Comparison of ENCODE assay signal across 8 cellular contexts in the genomic region with DNA sequence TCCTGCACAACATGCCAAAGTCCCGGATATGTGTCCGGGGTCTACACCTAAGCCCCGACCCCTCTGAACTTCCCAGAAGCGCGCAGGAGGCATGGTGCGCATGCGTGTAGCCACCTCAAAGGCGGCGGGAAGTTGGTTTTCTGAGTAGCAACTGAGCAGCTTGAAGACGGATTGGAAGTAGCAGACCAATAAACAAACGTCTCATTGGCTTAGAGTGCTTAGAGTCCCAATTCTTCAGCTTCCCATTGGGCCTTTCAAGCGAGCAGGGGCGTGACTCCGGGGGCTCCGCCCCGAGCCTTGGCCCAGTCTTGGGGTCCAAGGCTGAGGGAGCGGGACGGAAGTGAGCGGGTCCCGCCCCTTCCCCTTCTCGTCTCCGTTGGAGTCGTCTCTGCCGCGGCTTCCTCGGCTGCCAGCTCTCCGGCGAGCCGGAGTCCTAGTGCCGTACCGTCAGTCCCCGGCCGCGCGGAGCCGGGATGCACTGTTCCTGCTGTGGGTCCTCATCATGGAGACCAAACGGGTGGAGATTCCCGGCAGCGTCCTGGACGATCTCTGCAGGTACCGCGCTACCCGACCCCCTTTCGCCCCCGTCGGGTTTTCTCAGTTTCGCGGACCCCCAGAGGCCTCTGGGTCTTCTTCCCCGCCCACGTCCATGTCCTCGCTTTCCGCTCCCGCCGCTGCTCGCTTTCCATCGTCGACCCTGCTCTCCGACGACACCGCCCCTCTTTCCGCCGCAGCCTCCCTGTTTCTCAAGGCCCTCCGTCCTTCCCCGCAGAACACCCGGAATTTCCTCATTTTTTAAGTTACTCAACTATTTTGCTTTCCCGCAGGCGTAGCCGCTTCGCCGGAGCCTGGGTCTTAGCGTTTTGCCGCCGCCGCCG. TPM values are rescaled to one million over a fixed set of nuclear protein-coding genes. Genes with fewer than 3 reads are reported as not detected.
DNase-seq lines count a peak whose midpoint lies in the region; TF ChIP-seq lines count a peak whose summit lies in the region.

A gene (plus strand): TSS at position 367 of the 878 bp plus-strand sequence. CDS start 136 bp downstream, at position 503.

- intact Hi-C loops in activated naive CD4-positive, alpha-beta T cell treated with anti-CD3 and anti-CD28 coated beads for 36 hours (cut with micrococcal nuclease) = loop anchor here (1.0 to 10.0 kb wide), 11 partner anchors 12 to 1742 kb away; a partner anchor contains a TSS

- peak within 1 kb of the TSS; percentile 96 for H3K27ac ChIP-seq in subcutaneous abdominal adipose tissue (ENCODE audit: low read depth, low read length)

- H3K36me3 ChIP-seq in neuron (ENCODE audit: insufficient read depth, low read length) = peaks cover 3% of the 10 kb centered on the region
- peaks cover 0 to 3% (median 0%) of the 10 kb centered on the region in 5 donors for H3K36me3 ChIP-seq in subcutaneous abdominal adipose tissue (ENCODE audit: control insufficient read depth in 5 of 5, insufficient read depth in 5 of 5, low read length in 5 of 5)

- H3K27ac Mint-ChIP-seq in activated naive CD4-positive, alpha-beta T cell treated with anti-CD3 and anti-CD28 coated beads for 36 hours = peak within 1 kb of the TSS; percentile 95

- peak within 1 kb of the TSS; percentile 73 to 97 (median 95) for H3K9ac ChIP-seq in subcutaneous abdominal adipose tissue (ENCODE audit: low read length in 5 of 5)

- CTCF ChIA-PET in activated naive CD4-positive, alpha-beta T cell treated with anti-CD3 and anti-CD28 coated beads for 36 hours (lab: Charles Lee) = interaction anchor here (0.9 to 2.3 kb wide), 4 partner anchors 9 to 114 kb away, joined by 4 to 9 read pairs (median 4); no protein-coding TSS in a partner anchor

- H3K36me3 Mint-ChIP-seq in activated naive CD4-positive, alpha-beta T cell treated with anti-CD3 and anti-CD28 coated beads for 36 hours (ENCODE audit: low read depth) = peaks cover 7% of the 10 kb centered on the region

- peak; percentile 98 for DNase-seq in GM03348 (ENCODE audit: low spot score)
- peak; percentile 99 for DNase-seq in HFF-Myc (ENCODE audit: extremely low read depth, low read depth)
- DNase-seq in NAMALWA (ENCODE audit: low spot score) = peak; percentile 99
- peak; percentile 100 for DNase-seq in SK-N-DZ (ENCODE audit: low spot score)
- peak; percentile 96 for DNase-seq in activated naive CD4-positive, alpha-beta T cell treated with anti-CD3 and anti-CD28 coated beads for 36 hours
- DNase-seq in foreskin melanocyte = peak; percentile 99

- H2AFZ ChIP-seq in neuron (ENCODE audit: low read depth, low read length) = peak within 1 kb of the TSS; percentile 52

- H3K4me1 ChIP-seq in neuron (ENCODE audit: insufficient read depth, low read length) (peaks cover 20% of the 10 kb centered on the region), subcutaneous abdominal adipose tissue (ENCODE audit: control insufficient read depth in 5 of 5, insufficient read depth in 5 of 5, low read length in 5 of 5) (peaks cover 2 to 30% (median 26%) of the 10 kb centered on the region in 5 donors)

- peaks cover 38% of the 10 kb centered on the region for H3K4me1 Mint-ChIP-seq in activated naive CD4-positive, alpha-beta T cell treated with anti-CD3 and anti-CD28 coated beads for 36 hours (ENCODE audit: low read depth)

- peak within 1 kb of the TSS; percentile 96 for H3K4me3 Mint-ChIP-seq in activated naive CD4-positive, alpha-beta T cell treated with anti-CD3 and anti-CD28 coated beads for 36 hours

- TF ChIP-seq CTCF in HFF-Myc (IDR thresholded peaks at IDR 0.05; ENCODE audit: low read depth, low read length, missing control alignments) = no peak

- no peaks in the 10 kb centered on the region for H3K9me3 ChIP-seq in neuron (ENCODE audit: low read length)
- H3K9me3 ChIP-seq in subcutaneous abdominal adipose tissue (ENCODE audit: control insufficient read depth in 5 of 5, low read length in 5 of 5) = no peaks in the 10 kb centered on the region

- H3K27me3 ChIP-seq in neuron (ENCODE audit: insufficient read depth, low read length) (no peaks in the 10 kb centered on the region), subcutaneous abdominal adipose tissue (ENCODE audit: control insufficient read depth in 5 of 5, insufficient read depth in 4 of 5, low read length in 5 of 5) (no peaks in the 10 kb centered on the region)

- H3K9me3 Mint-ChIP-seq in activated naive CD4-positive, alpha-beta T cell treated with anti-CD3 and anti-CD28 coated beads for 36 hours = no peaks in the 10 kb centered on the region

- H3K4me3 ChIP-seq in HFF-Myc (replicated peaks; ENCODE audit: low read depth, low read length) = peak within 1 kb of the TSS; percentile 76
- H3K4me3 ChIP-seq in neuron (ENCODE audit: low read length) = peak within 1 kb of the TSS; percentile 69
- peak within 1 kb of the TSS; percentile 84 to 99 (median 95) for H3K4me3 ChIP-seq in subcutaneous abdominal adipose tissue (ENCODE audit: low read depth in 1 of 5, low read length in 5 of 5)

- H3K27me3 Mint-ChIP-seq in activated naive CD4-positive, alpha-beta T cell treated with anti-CD3 and anti-CD28 coated beads for 36 hours (ENCODE audit: low read depth) = no peaks in the 10 kb centered on the region

RNA-seq across cellular contexts. Expression of the gene that starts here (rescaled TPM):
- polyA plus RNA-seq in SK-N-DZ (2014; cell fraction: cytosol; rRNA removed) = 40.4 and 47.0 TPM in 2 replicates
- polyA plus RNA-seq in SK-N-DZ (2014; cell fraction: nucleus; rRNA removed) = 30.7 and 33.4 TPM in 2 replicates
- 100 to 1,000 TPM; 129 TPM for total RNA-seq in activated naive CD4-positive, alpha-beta T cell treated with anti-CD3 and anti-CD28 coated beads for 36 hours

Comparison
In these comparisons a context has a peak if more than half of its experiments do, and no peak if none do; other contexts are left out.
1. Peak in every context shown above with its lines: DNase-seq, H3K4me3 ChIP-seq and H3K27ac ChIP-seq.